21 cellular contexts compared by ENCODE assay signal in genomic region chrX:48997865-48998264, GRCh38.
"Had no signal": no experiment of that assay in that cellular context is flagged by ENCODE, and none has a peak within 500 bp of the region (broad histone marks: within the 10 kb centered on the region; RNA-seq: fewer than 3 reads in every experiment).

No MANE protein-coding gene starts in this region.

- H3K4me1 ChIP-seq: breast epithelium, uterus had no signal

- H3K27me3 ChIP-seq: gastrocnemius medialis, transverse colon, uterus had no signal

- H3K4me3 Mint-ChIP-seq: nephron progenitor cell; stimulated activated naive CD8-positive, alpha-beta T cell treated with anti-CD3 and anti-CD28 coated beads, Interleukin-15, Interleukin-2, amounts not matched to agents 100 ng/mL and 50 ng/mL, for 24 hours had no signal

- FAIRE-seq: kidney had no signal

- H3K27me3 Mint-ChIP-seq: progenitor cell of endocrine pancreas; stimulated activated naive CD8-positive, alpha-beta T cell treated with anti-CD3 and anti-CD28 coated beads, Interleukin-15, Interleukin-2, amounts not matched to agents 100 ng/mL and 50 ng/mL, for 24 hours had no signal

- H3K9me3 Mint-ChIP-seq: stimulated activated naive CD8-positive, alpha-beta T cell treated with anti-CD3 and anti-CD28 coated beads, Interleukin-15, Interleukin-2, amounts not matched to agents 100 ng/mL and 50 ng/mL, for 24 hours had no signal

- H3K27ac ChIP-seq: breast epithelium, gastrocnemius medialis, heart left ventricle, transverse colon, uterus had no signal

- ATAC-seq: esophagus mucosa, gastrocnemius medialis, heart left ventricle, left lobe of liver had no signal

- H3K4me3 ChIP-seq: breast epithelium, gastrocnemius medialis, heart left ventricle, lung, transverse colon, uterus had no signal

- H3K9me3 ChIP-seq: breast epithelium, gastrocnemius medialis, transverse colon, uterus had no signal

- DNase-seq: activated CD4-positive, alpha-beta T cell treated with anti-CD3 and anti-CD28 coated beads, Interleukin-2, amount 50 U/mL, for 4 hours; activated CD4-positive, CD25-positive, alpha-beta regulatory T cell treated with anti-CD3 and anti-CD28 coated beads, Interleukin-2, amount 50 U/mL, for 72 hours; activated gamma-delta T cell treated with Interleukin-2 at 50 U/mL for 16 hours; activated T-cell treated with anti-CD3 and anti-CD28 coated beads, Interleukin-2, amount 50 U/mL, for 1 hour; cerebellar nuclear complex; cortex of kidney; effector CD4-positive, alpha-beta T cell; gastrocnemius medialis; heart left ventricle; kidney; nephron progenitor cell; stimulated activated CD4-positive, alpha-beta T cell treated with anti-CD3 and anti-CD28 coated beads, Interleukin-2, amount 100 ng/mL, for 24 hours; T-helper 1 cell; transverse colon; uterus had no signal

- H3K36me3 ChIP-seq: breast epithelium, transverse colon, uterus had no signal

- H3K27ac Mint-ChIP-seq: stimulated activated naive CD8-positive, alpha-beta T cell treated with anti-CD3 and anti-CD28 coated beads, Interleukin-15, Interleukin-2, amounts not matched to agents 100 ng/mL and 50 ng/mL, for 24 hours had no signal
